Comparison of ENCODE assay signal across 19 cellular contexts in genomic region chr5:12467799-12468198, GRCh38.
DNase-seq lines count a peak whose midpoint lies in the region; ATAC-seq and TF ChIP-seq lines count a peak whose summit lies in the region.
"Had no signal": no experiment of that assay in that cellular context is flagged by ENCODE, and none has a peak within 500 bp of the region (broad histone marks: within the 10 kb centered on the region; RNA-seq: fewer than 3 reads in every experiment).

No MANE protein-coding gene starts in this region.

- TF ChIP-seq CTCF in heart left ventricle (IDR thresholded peaks at IDR 0.05) (no peak), lower lobe of right lung (IDR thresholded peaks at IDR 0.05) (no peak), stomach (IDR thresholded peaks at IDR 0.05) (no peak), GM13977 (IDR thresholded peaks at IDR 0.05; ENCODE audit: extremely low read depth, insufficient read depth, missing control alignments) (no peak)

- 92% methylated on average over 4 of the region's 4 CpGs for WGBS in right cardiac atrium
- WGBS in heart left ventricle, 4 donors = 89 to 90% (median 90%) methylated on average over 3 to 4 of the region's 4 CpGs; no CpG with 5 or more reads in 1 of the 4 donors
- WGBS in stomach, 5 donors = 83 to 100% (median 94%) methylated on average over 3 to 4 of the region's 4 CpGs

- in situ Hi-C loops in GM13977 (cut with MboI; ENCODE audit: low pct_unique_long_range_greater_than_20kb, low sequenced_read_pairs, unreplicated experiment) = no loop called here

- H3K27ac ChIP-seq in right cardiac atrium (ENCODE audit: low read length) (no peak overlapping the region), heart left ventricle (no peak overlapping the region), lower lobe of right lung (no peak overlapping the region), stomach (no peak overlapping the region)
- H3K27ac ChIP-seq: 22Rv1, A549, C4-2B had no signal

- peak; percentile 8 to 32 (median 17) for DNase-seq in right cardiac atrium
- no peak for DNase-seq in heart left ventricle
- peak; percentile 29 for DNase-seq in lower lobe of right lung
- DNase-seq in sciatic nerve (ENCODE audit: low spot score) = no peak
- DNase-seq in stomach = no peak
- DNase-seq in inferior parietal cortex (ENCODE audit: extremely low spot score) = no peak
- DNase-seq in cerebellar nuclear complex (lab: John Stamatoyannopoulos, UW) = no peak
- no peak for DNase-seq in GM13977 (ENCODE audit: low spot score)
- DNase-seq: AML-193; Caco-2; CD4-positive, alpha-beta T cell; DMS153; DMS79; GDM1; GOT3; H9 had no signal

- intact Hi-C loops in right cardiac atrium (cut with DNase I) = no loop called here
- intact Hi-C loops in heart left ventricle (cut with DNase I) = no loop called here
- intact Hi-C loops in lower lobe of right lung (cut with DNase I) = no loop called here
- intact Hi-C loops in sciatic nerve (cut with DNase I) = no loop called here
- intact Hi-C loops in stomach (cut with DNase I; ENCODE audit: low total_unique reads) = no loop called here

- ATAC-seq in right cardiac atrium (no peak), heart left ventricle (no peak), lower lobe of right lung (peak in 1 of 2 donors; percentile 38), sciatic nerve (peak; percentile 22)
- ATAC-seq: A549 had no signal

- no peak for TF ChIP-seq EP300 in stomach (IDR thresholded peaks at IDR 0.05)

- no peak overlapping the region for H3K4me3 ChIP-seq in right cardiac atrium (ENCODE audit: low read length)
- no peak overlapping the region for H3K4me3 ChIP-seq in heart left ventricle
- no peak overlapping the region for H3K4me3 ChIP-seq in lower lobe of right lung
- no peak overlapping the region for H3K4me3 ChIP-seq in stomach
- H3K4me3 ChIP-seq: A549 had no signal

- H3K36me3 ChIP-seq in heart left ventricle (no peaks in the 10 kb centered on the region), lower lobe of right lung (no peaks in the 10 kb centered on the region), stomach (no peaks in the 10 kb centered on the region)

- peaks cover 6% of the 10 kb centered on the region for H3K9me3 ChIP-seq in right cardiac atrium (ENCODE audit: control insufficient read depth, low read length)
- peaks cover 0 to 33% (median 7%) of the 10 kb centered on the region in 12 donors for H3K9me3 ChIP-seq in heart left ventricle
- H3K9me3 ChIP-seq in lower lobe of right lung = no peaks in the 10 kb centered on the region
- H3K9me3 ChIP-seq in stomach = peaks cover 0 to 42% (median 13%) of the 10 kb centered on the region in 4 donors
- H3K9me3 ChIP-seq: A549, Caco-2 had no signal

- TF ChIP-seq POLR2A in heart left ventricle (IDR thresholded peaks at IDR 0.05) (no peak), stomach (IDR thresholded peaks at IDR 0.05) (no peak)

- H3K4me1 ChIP-seq in right cardiac atrium (ENCODE audit: control insufficient read depth, insufficient read depth, low read length) = no peaks in the 10 kb centered on the region
- no peaks in the 10 kb centered on the region for H3K4me1 ChIP-seq in heart left ventricle
- H3K4me1 ChIP-seq in lower lobe of right lung = no peaks in the 10 kb centered on the region
- H3K4me1 ChIP-seq in stomach = no peaks in the 10 kb centered on the region
- H3K4me1 ChIP-seq: A549, Caco-2 had no signal

- no peaks in the 10 kb centered on the region for H3K27me3 ChIP-seq in right cardiac atrium (ENCODE audit: control insufficient read depth, insufficient read depth)
- H3K27me3 ChIP-seq in heart left ventricle = no peaks in the 10 kb centered on the region
- H3K27me3 ChIP-seq in lower lobe of right lung (ENCODE audit: low read depth) = no peaks in the 10 kb centered on the region
- no peaks in the 10 kb centered on the region for H3K27me3 ChIP-seq in stomach

Comparison
In these comparisons a context has a peak if more than half of its experiments do, and no peak if none do; other contexts are left out.
1. DNase-seq: peak in right cardiac atrium (3 of 3) and lower lobe of right lung (single experiment); none in heart left ventricle (0 of 5), sciatic nerve (single experiment), stomach (single experiment), inferior parietal cortex (single experiment), cerebellar nuclear complex (0 of 2) and GM13977 (single experiment).